In genomic region chr3:39725321-39725720, GRCh38 we compare ENCODE assay signal across 23 cellular contexts.
"Had no signal": no experiment of that assay in that cellular context is flagged by ENCODE, and none has a peak within 500 bp of the region (broad histone marks: within the 10 kb centered on the region; RNA-seq: fewer than 3 reads in every experiment).

No MANE protein-coding gene starts in this region.

- H3K4me2 ChIP-seq: hepatocyte had no signal

- H3K9me3 ChIP-seq: colonic mucosa, esophagus muscularis mucosa, esophagus squamous epithelium, gastrocnemius medialis, gastroesophageal sphincter, heart left ventricle, heart right ventricle had no signal

- H3K4me3 ChIP-seq: colonic mucosa, coronary artery, dorsolateral prefrontal cortex, esophagus muscularis mucosa, esophagus squamous epithelium, gastrocnemius medialis, gastroesophageal sphincter, heart left ventricle, heart right ventricle, hepatocyte had no signal

- H3K27me3 ChIP-seq: colonic mucosa, dorsolateral prefrontal cortex, esophagus muscularis mucosa, esophagus squamous epithelium, gastrocnemius medialis, gastroesophageal sphincter, heart right ventricle had no signal

- H3K79me2 ChIP-seq: hepatocyte had no signal

- DNase-seq: colonic mucosa; cortex of kidney; dermis blood vessel endothelial cell; dorsolateral prefrontal cortex; effector CD4-positive, alpha-beta T cell; effector CD8-positive, alpha-beta T cell; effector memory CD4-positive, alpha-beta T cell; effector memory CD8-positive, alpha-beta T cell; endodermal cell; erythroblast; esophagus squamous epithelium; foreskin fibroblast; foreskin keratinocyte; foreskin melanocyte; gastrocnemius medialis; head of caudate nucleus; heart left ventricle; heart right ventricle had no signal

- H3K27ac ChIP-seq: colonic mucosa, coronary artery, dorsolateral prefrontal cortex, epithelial cell of prostate, esophagus muscularis mucosa, esophagus squamous epithelium, foreskin keratinocyte, gastrocnemius medialis, gastroesophageal sphincter, heart left ventricle, heart right ventricle, hepatocyte had no signal

- H2AFZ ChIP-seq: hepatocyte had no signal

- H3K4me1 ChIP-seq: colonic mucosa, esophagus muscularis mucosa, esophagus squamous epithelium, foreskin keratinocyte, gastrocnemius medialis, gastroesophageal sphincter, heart left ventricle, heart right ventricle had no signal

- H3K36me3 ChIP-seq: colonic mucosa, esophagus muscularis mucosa, esophagus squamous epithelium, gastrocnemius medialis, gastroesophageal sphincter, heart left ventricle, heart right ventricle had no signal
